Comparison of ENCODE assay signal across 8 cellular contexts in genomic region chr21:44926364-44927101, GRCh38. TPM values are rescaled to one million over a fixed set of nuclear protein-coding genes. Genes with fewer than 3 reads are reported as not detected.
DNase-seq lines count a peak whose midpoint lies in the region; ATAC-seq and TF ChIP-seq lines count a peak whose summit lies in the region.

No MANE protein-coding gene starts in this region.

- peaks cover 52 to 71% of the 10 kb centered on the region in 2 donors for H3K4me1 ChIP-seq in naive thymus-derived CD4-positive, alpha-beta T cell (ENCODE audit: control insufficient read depth in 2 of 2, insufficient read depth in 2 of 2, low read length in 2 of 2)
- H3K4me1 ChIP-seq in SJCRH30, result peaks cover 53% of the 10 kb centered on the region

- ATAC-seq in CD4-positive, alpha-beta T cell (ENCODE audit: poor library complexity), result peak; percentile 25
- peak; percentile 26 for ATAC-seq in naive thymus-derived CD4-positive, alpha-beta T cell
- ATAC-seq in WTC11, result no peak

- H3K36me3 Mint-ChIP-seq in CD4-positive, alpha-beta T cell (ENCODE audit: low read depth), result no peaks in the 10 kb centered on the region
- no peaks in the 10 kb centered on the region for H3K36me3 Mint-ChIP-seq in activated naive CD4-positive, alpha-beta T cell treated with anti-CD3 and anti-CD28 coated beads for 36 hours (ENCODE audit: low read depth)
- H3K36me3 Mint-ChIP-seq in naive thymus-derived CD4-positive, alpha-beta T cell, result peaks cover 0 to 20% (median 0%) of the 10 kb centered on the region in 5 donors
- H3K36me3 Mint-ChIP-seq in WTC11, result no peaks in the 10 kb centered on the region

- intact Hi-C loops in CD4-positive, alpha-beta T cell (cut with DNase I, micrococcal nuclease), result loop anchor here (1.0 to 5.0 kb wide), 4 partner anchors 14 to 151 kb away; partner anchors contain the start of gene UBE2G2 (in 1 of the 2)
- intact Hi-C loops in activated naive CD4-positive, alpha-beta T cell treated with anti-CD3 and anti-CD28 coated beads for 36 hours (cut with micrococcal nuclease), result loop anchor here (1.0 to 10.0 kb wide), 6 partner anchors 7 to 572 kb away; partner anchors contain the start of genes PTTG1IP, TRPM2 and UBE2G2
- intact Hi-C loops in naive thymus-derived CD4-positive, alpha-beta T cell (cut with micrococcal nuclease), result loop anchor here (1.0 to 10.0 kb wide), 12 partner anchors 12 to 1062 kb away; partner anchors contain the start of genes AGPAT3 (in 1 of the 2), KRTAP12-3 (in 1 of the 2) and PTTG1IP (in 1 of the 2)

- TF ChIP-seq CTCF in CD4-positive, alpha-beta T cell (IDR thresholded peaks at IDR 0.05), result no peak
- no peak for TF ChIP-seq CTCF in WTC11 (IDR thresholded peaks at IDR 0.05)

- peak overlapping the region; percentile 86 for H3K4me3 Mint-ChIP-seq in CD4-positive, alpha-beta T cell
- peak overlapping the region; percentile 80 for H3K4me3 Mint-ChIP-seq in activated naive CD4-positive, alpha-beta T cell treated with anti-CD3 and anti-CD28 coated beads for 36 hours
- peak overlapping the region; percentile 86 to 97 (median 94) for H3K4me3 Mint-ChIP-seq in naive thymus-derived CD4-positive, alpha-beta T cell
- H3K4me3 Mint-ChIP-seq in WTC11, result no peak overlapping the region

- H3K9me3 Mint-ChIP-seq in CD4-positive, alpha-beta T cell, result no peaks in the 10 kb centered on the region
- no peaks in the 10 kb centered on the region for H3K9me3 Mint-ChIP-seq in activated naive CD4-positive, alpha-beta T cell treated with anti-CD3 and anti-CD28 coated beads for 36 hours
- H3K9me3 Mint-ChIP-seq in naive thymus-derived CD4-positive, alpha-beta T cell, result peaks cover 0 to 5% (median 0%) of the 10 kb centered on the region in 11 donors
- H3K9me3 Mint-ChIP-seq in WTC11, result no peaks in the 10 kb centered on the region

- peak overlapping the region; percentile 96 for H3K27ac Mint-ChIP-seq in CD4-positive, alpha-beta T cell
- H3K27ac Mint-ChIP-seq in activated naive CD4-positive, alpha-beta T cell treated with anti-CD3 and anti-CD28 coated beads for 36 hours, result peak overlapping the region; percentile 99
- peak overlapping the region; percentile 86 to 98 (median 95) for H3K27ac Mint-ChIP-seq in naive thymus-derived CD4-positive, alpha-beta T cell
- no peak overlapping the region for H3K27ac Mint-ChIP-seq in WTC11

- H3K27me3 Mint-ChIP-seq in CD4-positive, alpha-beta T cell, result no peaks in the 10 kb centered on the region
- no peaks in the 10 kb centered on the region for H3K27me3 Mint-ChIP-seq in activated naive CD4-positive, alpha-beta T cell treated with anti-CD3 and anti-CD28 coated beads for 36 hours (ENCODE audit: low read depth)
- H3K27me3 Mint-ChIP-seq in naive thymus-derived CD4-positive, alpha-beta T cell, result no peaks in the 10 kb centered on the region
- peaks cover 48% of the 10 kb centered on the region for H3K27me3 Mint-ChIP-seq in WTC11 (ENCODE audit: low read depth)

- POLR2A ChIA-PET in CD4-positive, alpha-beta T cell (lab: Charles Lee), result interaction anchor here (1.0 to 9.5 kb wide), 14 partner anchors 12 to 361 kb away, joined by 3 to 362 read pairs (median 11); partner anchors contain the start of genes POFUT2, PTTG1IP, SLX9 and SUMO3
- POLR2A ChIA-PET in naive thymus-derived CD4-positive, alpha-beta T cell (lab: Charles Lee), result interaction anchor here (0.7 to 12.9 kb wide), 11 partner anchors 8 to 269 kb away, joined by 3 to 569 read pairs (median 10); partner anchors contain the start of genes ITGB2, KRTAP12-3, PTTG1IP and SLX9
- POLR2A ChIA-PET in WTC11 (lab: Charles Lee), result no interaction called here

- CTCF ChIA-PET in CD4-positive, alpha-beta T cell (lab: Charles Lee), result interaction anchor here (0.9 to 2.7 kb wide), 5 partner anchors 11 to 211 kb away, joined by 3 to 24 read pairs (median 5); partner anchors contain the start of gene UBE2G2
- CTCF ChIA-PET in activated naive CD4-positive, alpha-beta T cell treated with anti-CD3 and anti-CD28 coated beads for 36 hours (lab: Charles Lee), result interaction anchor here (1.0 to 2.1 kb wide), 7 partner anchors 12 to 629 kb away, joined by 3 to 20 read pairs (median 6); partner anchors contain the start of gene UBE2G2
- CTCF ChIA-PET in naive thymus-derived CD4-positive, alpha-beta T cell (lab: Charles Lee), result interaction anchor here (0.6 to 4.8 kb wide), 9 partner anchors 7 to 410 kb away, joined by 3 to 44 read pairs (median 5); no protein-coding TSS in a partner anchor
- CTCF ChIA-PET in WTC11 (lab: Charles Lee), result interaction anchor here (0.8 to 2.2 kb wide), 4 partner anchors 23 to 133 kb away, joined by 3 to 11 read pairs (median 4); partner anchors contain the start of gene PTTG1IP

- peak in 9 of 10 experiments; percentile 42 to 66 (median 56) for DNase-seq in CD4-positive, alpha-beta T cell
- DNase-seq in NOMO-1 treated with DMSO at 0.1 percent for 48 hours (lab: John Stamatoyannopoulos, UW; ENCODE audit: unreplicated experiment) (peak; percentile 61), SJCRH30 (no peak), DMS79 treated with DMSO at 0.1 percent for 48 hours (lab: John Stamatoyannopoulos, UW) (no peak), germinal center (ENCODE audit: low spot score) (no peak), WTC11 (ENCODE audit: low spot score) (no peak)
- DNase-seq in activated naive CD4-positive, alpha-beta T cell treated with anti-CD3 and anti-CD28 coated beads for 36 hours, result peak; percentile 64
- DNase-seq in naive thymus-derived CD4-positive, alpha-beta T cell, result peak in 8 of 9 donors; percentile 56 to 75 (median 71)

- no peaks in the 10 kb centered on the region for H3K9me3 ChIP-seq in CD4-positive, alpha-beta T cell (ENCODE audit: control insufficient read depth, low read length)
- H3K9me3 ChIP-seq in naive thymus-derived CD4-positive, alpha-beta T cell (ENCODE audit: control insufficient read depth in 2 of 3, low read length in 3 of 3), result no peaks in the 10 kb centered on the region
- H3K9me3 ChIP-seq in SJCRH30 (replicated peaks), result no peaks in the 10 kb centered on the region

- peak overlapping the region; percentile 79 for H3K27ac ChIP-seq in CD4-positive, alpha-beta T cell (ENCODE audit: low read depth, low read length)
- H3K27ac ChIP-seq in naive thymus-derived CD4-positive, alpha-beta T cell (ENCODE audit: low read depth, low read length), result peak overlapping the region; percentile 79
- H3K27ac ChIP-seq in SJCRH30, result no peak overlapping the region

- H3K4me3 ChIP-seq in naive thymus-derived CD4-positive, alpha-beta T cell (ENCODE audit: low read length), result peak overlapping the region; percentile 100
- no peak overlapping the region for H3K4me3 ChIP-seq in SJCRH30

- peaks cover 0 to 5% (median 0%) of the 10 kb centered on the region in 3 experiments for H3K36me3 ChIP-seq in naive thymus-derived CD4-positive, alpha-beta T cell (ENCODE audit: control insufficient read depth in 2 of 3, insufficient read depth in 3 of 3, low read length in 3 of 3)
- H3K36me3 ChIP-seq in SJCRH30, result no peaks in the 10 kb centered on the region

- H3K27me3 ChIP-seq in CD4-positive, alpha-beta T cell (ENCODE audit: control insufficient read depth, insufficient read depth, low read length), result no peaks in the 10 kb centered on the region
- H3K27me3 ChIP-seq in naive thymus-derived CD4-positive, alpha-beta T cell (ENCODE audit: control insufficient read depth in 2 of 2, insufficient read depth in 2 of 2, low read length in 2 of 2), result no peaks in the 10 kb centered on the region
- H3K27me3 ChIP-seq in SJCRH30, result no peaks in the 10 kb centered on the region

- peaks cover 97% of the 10 kb centered on the region for H3K4me1 Mint-ChIP-seq in CD4-positive, alpha-beta T cell (ENCODE audit: low read depth)
- peaks cover 85% of the 10 kb centered on the region for H3K4me1 Mint-ChIP-seq in activated naive CD4-positive, alpha-beta T cell treated with anti-CD3 and anti-CD28 coated beads for 36 hours (ENCODE audit: low read depth)
- H3K4me1 Mint-ChIP-seq in naive thymus-derived CD4-positive, alpha-beta T cell, result peaks cover 68 to 94% (median 87%) of the 10 kb centered on the region in 7 donors
- H3K4me1 Mint-ChIP-seq in WTC11, result peaks cover 41% of the 10 kb centered on the region

TF ChIP-seq in WTC11, 78 proteins besides CTCF, POLR2A, EP300 and RAD21 (continues in another document):
- TF ChIP-seq ZNF512 (CRISPR knock-in tag; IDR thresholded peaks at IDR 0.05; ENCODE audit: borderline replicate concordance) (no peak), CBFB (CRISPR knock-in tag; IDR thresholded peaks at IDR 0.05; ENCODE audit: low read depth) (no peak), MYBL2 (CRISPR knock-in tag; IDR thresholded peaks at IDR 0.05) (no peak), SP1 (CRISPR knock-in tag; conservative IDR thresholded peaks at IDR 0.05) (no peak)

RNA-seq across cellular contexts. Expression of gene ITGB2, which starts 5.8 kb away (rescaled TPM):
- 100 to 1,000 TPM; 283 to 284 TPM for total RNA-seq in CD4-positive, alpha-beta T cell
- 100 to 1,000 TPM; 182 to 185 TPM for total RNA-seq in activated naive CD4-positive, alpha-beta T cell treated with anti-CD3 and anti-CD28 coated beads for 36 hours
- 100 to 1,000 TPM; 280 to 877 (median 371) TPM for total RNA-seq in naive thymus-derived CD4-positive, alpha-beta T cell
- 100 to 1,000 TPM; 459 to 768 TPM for polyA plus RNA-seq in naive thymus-derived CD4-positive, alpha-beta T cell
- total RNA-seq in SJCRH30 (2014; rRNA removed; shearing (Covaris generic)), result 38.8 and 42.4 TPM in 2 replicates
- 1.0 to 1.5 TPM (median 1.5 TPM) in 3 replicates for total RNA-seq in WTC11 (2021)

RNA-seq across cellular contexts. Expression of gene SLX9, which starts 13.3 kb away (rescaled TPM):
- total RNA-seq in CD4-positive, alpha-beta T cell, result 1 to 10 TPM; 7.7 to 9.1 TPM
- 10 to 100 TPM; 61.8 to 63.4 TPM for total RNA-seq in activated naive CD4-positive, alpha-beta T cell treated with anti-CD3 and anti-CD28 coated beads for 36 hours
- 10 to 100 TPM; 17.8 to 46.4 (median 20.6) TPM for total RNA-seq in naive thymus-derived CD4-positive, alpha-beta T cell
- 10 to 100 TPM; 13.2 to 14.9 TPM for polyA plus RNA-seq in naive thymus-derived CD4-positive, alpha-beta T cell
- total RNA-seq in SJCRH30 (2014; rRNA removed; shearing (Covaris generic)), result 26.8 and 32.3 TPM in 2 replicates
- 72.8 to 81.0 TPM (median 77.2 TPM) in 3 replicates for total RNA-seq in WTC11 (2021)

RNA-seq across cellular contexts. Expression of gene PTTG1IP, which starts 53.0 kb away (rescaled TPM):
- 10 to 100 TPM; 99.0 to 99.5 TPM for total RNA-seq in CD4-positive, alpha-beta T cell
- total RNA-seq in activated naive CD4-positive, alpha-beta T cell treated with anti-CD3 and anti-CD28 coated beads for 36 hours, result 10 to 100 TPM; 37.6 to 38.5 TPM
- total RNA-seq in naive thymus-derived CD4-positive, alpha-beta T cell, result 100 to 1,000 TPM in 2 of 5 experiments, 10 to 100 TPM in 3; 83.8 to 122 (median 95.6) TPM
- 10 to 100 TPM; 60.9 to 79.8 TPM for polyA plus RNA-seq in naive thymus-derived CD4-positive, alpha-beta T cell
- total RNA-seq in SJCRH30 (2014; rRNA removed; shearing (Covaris generic)), result 195 TPM in 2 replicates
- 96.0 to 117 TPM (median 112 TPM) in 3 replicates for total RNA-seq in WTC11 (2021)

Comparison
In these comparisons a context has a peak if more than half of its experiments do, and no peak if none do; other contexts are left out.
1. DNase-seq: peak in CD4-positive, alpha-beta T cell (9 of 10), NOMO-1 treated with DMSO at 0.1 percent for 48 hours (single experiment), activated naive CD4-positive, alpha-beta T cell treated with anti-CD3 and anti-CD28 coated beads for 36 hours (single experiment) and naive thymus-derived CD4-positive, alpha-beta T cell (8 of 9); none in SJCRH30 (0 of 2), DMS79 treated with DMSO at 0.1 percent for 48 hours (single experiment), germinal center (single experiment) and WTC11 (single experiment).
2. RNA of gene ITGB2, which starts 5.8 kb away (total RNA-seq): 280 to 877 TPM in naive thymus-derived CD4-positive, alpha-beta T cell, 283 to 284 TPM in CD4-positive, alpha-beta T cell, 182 to 185 TPM in activated naive CD4-positive, alpha-beta T cell treated with anti-CD3 and anti-CD28 coated beads for 36 hours and 38.8 to 42.4 TPM in SJCRH30; 1.0 to 1.5 TPM in WTC11; every median in the first group is over 10 times any median in the second.